ENCODE assay signal across 1 cellular context in the genomic region with DNA sequence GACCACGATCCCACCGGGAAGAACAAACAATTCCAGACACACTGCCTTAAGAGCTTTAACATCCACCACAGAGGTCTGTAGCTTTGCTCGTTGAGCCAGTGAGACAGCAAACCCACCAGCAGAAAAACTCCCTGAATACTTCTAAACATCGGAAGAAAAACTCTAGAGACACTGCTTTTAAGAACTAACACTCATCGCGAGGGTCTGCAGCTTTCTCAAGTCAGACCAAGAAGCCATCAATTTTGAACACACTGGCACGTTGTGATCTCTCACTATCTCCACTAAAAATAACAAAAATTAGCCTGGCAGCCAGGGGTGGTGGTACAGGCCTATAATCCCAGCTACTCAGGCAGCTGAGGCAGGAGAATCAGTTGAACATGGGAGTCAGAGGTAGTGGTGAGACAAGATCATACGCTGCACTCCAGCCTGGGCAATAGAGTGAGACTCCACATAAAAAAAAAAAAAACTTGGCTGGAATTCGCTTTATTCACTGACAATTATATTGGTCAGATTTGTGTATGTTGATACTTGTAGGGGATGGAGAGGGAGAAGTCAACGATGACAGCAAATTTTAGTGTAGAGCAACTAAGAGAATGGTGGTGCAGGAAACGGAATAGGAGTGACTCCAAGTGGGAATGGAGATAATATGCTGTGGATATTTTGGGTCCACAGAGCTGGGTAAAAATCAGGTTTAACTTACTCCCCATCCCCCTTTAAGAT.
TF ChIP-seq lines count a peak whose summit lies in the region.

No MANE protein-coding gene starts in this region.

TF ChIP-seq in IMR-90, 13 proteins besides CTCF, POLR2A, EP300 and RAD21:
- no peak for TF ChIP-seq MAFK (IDR thresholded peaks at IDR 0.05; ENCODE audit: low read depth, low read length)
